Comparison of ENCODE assay signal across 2 cellular contexts in genomic region chr11:130840683-130841082, GRCh38.
TF ChIP-seq lines count a peak whose summit lies in the region.

No MANE protein-coding gene starts in this region.

TF ChIP-seq in IMR-90, 13 proteins besides CTCF, POLR2A, EP300 and RAD21 (continued from another document):
- TF ChIP-seq ELK1 (IDR thresholded peaks at IDR 0.05; ENCODE audit: borderline replicate concordance, low read depth, low read length), result no peak

TF ChIP-seq in SK-N-SH treated with all-trans-retinoic acid at 6 μM for 48 hours, 23 proteins besides CTCF, POLR2A, EP300 and RAD21 (continued from another document):
- TF ChIP-seq OSR1 (CRISPR knock-in tag; IDR thresholded peaks at IDR 0.05) (no peak), PATZ1 (CRISPR knock-in tag; IDR thresholded peaks at IDR 0.05; ENCODE audit: borderline replicate concordance) (no peak), ZC3H10 (CRISPR knock-in tag; IDR thresholded peaks at IDR 0.05) (no peak)
